In genomic region chr11:88508558-88508807, GRCh38 we compare ENCODE assay signal across 10 cellular contexts.
DNase-seq lines count a peak whose midpoint lies in the region; ATAC-seq and TF ChIP-seq lines count a peak whose summit lies in the region.
"Had no signal": no experiment of that assay in that cellular context is flagged by ENCODE, and none has a peak within 500 bp of the region (broad histone marks: within the 10 kb centered on the region; RNA-seq: fewer than 3 reads in every experiment).

No MANE protein-coding gene starts in this region.

- H3K9me3 ChIP-seq in Peyer's patch (no peaks in the 10 kb centered on the region), esophagus muscularis mucosa (no peaks in the 10 kb centered on the region)

- no peaks in the 10 kb centered on the region for H3K27me3 ChIP-seq in Peyer's patch
- peaks cover 0 to 32% (median 7%) of the 10 kb centered on the region in 4 donors for H3K27me3 ChIP-seq in esophagus muscularis mucosa

- H3K27ac ChIP-seq in Peyer's patch = no peak overlapping the region
- H3K27ac ChIP-seq in esophagus muscularis mucosa (replicated peaks in 1 of 4) = no peak overlapping the region

- ATAC-seq in GM19043 (IDR thresholded peaks at IDR 0.05; ENCODE audit: low read depth, unreplicated experiment) = peak; percentile 28
- ATAC-seq in HG03439 (IDR thresholded peaks at IDR 0.05; ENCODE audit: unreplicated experiment) = no peak

- H3K36me3 ChIP-seq in Peyer's patch (no peaks in the 10 kb centered on the region), esophagus muscularis mucosa (no peaks in the 10 kb centered on the region)

- no peak for DNase-seq in Peyer's patch
- DNase-seq in esophagus muscularis mucosa (ENCODE audit: extremely low spot score) = no peak
- peak; percentile 84 for DNase-seq in retina
- no peak for DNase-seq in stimulated activated CD4-positive, alpha-beta T cell treated with anti-CD3 and anti-CD28 coated beads, Interleukin-4, amount 100 ng/mL, for 24 hours
- DNase-seq in SKM-1 (lab: John Stamatoyannopoulos, UW; ENCODE audit: unreplicated experiment) = no peak
- no peak for DNase-seq in NCI-H2029 treated with DMSO at 0.1 percent for 48 hours (lab: John Stamatoyannopoulos, UW)
- DNase-seq: effector CD8-positive, alpha-beta T cell; NCI-H1436 treated with DMSO at 0.1 percent for 48 hours had no signal

- H3K4me3 ChIP-seq in Peyer's patch (peak overlapping the region in 3 of 4 donors; percentile 32 to 47 (median 46)), esophagus muscularis mucosa (peak overlapping the region; percentile 42 to 59 (median 47))

- no peak for TF ChIP-seq POLR2A in Peyer's patch (IDR thresholded peaks at IDR 0.05)
- no peak for TF ChIP-seq POLR2A in esophagus muscularis mucosa (IDR thresholded peaks at IDR 0.05; ENCODE audit: low read depth)

- TF ChIP-seq CTCF in Peyer's patch (IDR thresholded peaks at IDR 0.05) (no peak), esophagus muscularis mucosa (IDR thresholded peaks at IDR 0.05) (no peak)

- intact Hi-C loops in esophagus muscularis mucosa (cut with DNase I) = no loop called here

- TF ChIP-seq EP300 in esophagus muscularis mucosa (IDR thresholded peaks at IDR 0.05) = no peak

- H3K4me1 ChIP-seq in Peyer's patch (peaks cover 0 to 10% (median 3%) of the 10 kb centered on the region in 4 donors), esophagus muscularis mucosa (peaks cover 0 to 13% (median 11%) of the 10 kb centered on the region in 4 donors)

- WGBS in esophagus muscularis mucosa = no CpG with 5 or more reads among the region's 22 CpGs
